Comparison of ENCODE assay signal across 23 cellular contexts in genomic region chr2:186645999-186646398, GRCh38. TPM values are rescaled to one million over a fixed set of nuclear protein-coding genes. Genes with fewer than 3 reads are reported as not detected.
A peak's percentile ranks its signal among the peaks of the same experiment; 100 is the strongest.
DNase-seq lines count a peak whose midpoint lies in the region; TF ChIP-seq lines count a peak whose summit lies in the region.
"Had no signal": no experiment of that assay in that cellular context is flagged by ENCODE, and none has a peak within 500 bp of the region (broad histone marks: within the 10 kb centered on the region; RNA-seq: fewer than 3 reads in every experiment).

No MANE protein-coding gene starts in this region.

- H3K4me1 ChIP-seq in adipocyte (ENCODE audit: control insufficient read depth, insufficient read depth, low read length) (no peaks in the 10 kb centered on the region), Caco-2 (no peaks in the 10 kb centered on the region), SK-N-SH (ENCODE audit: control insufficient read depth in 1 of 2, insufficient read depth in 2 of 2, low read depth in 1 of 2, low read length in 1 of 2) (peaks cover 0 to 2% of the 10 kb centered on the region in 2 experiments; a peak in 1 of 4 replicates)

- no peak for TF ChIP-seq CTCF in fibroblast of mammary gland (conservative IDR thresholded peaks at IDR 0.05; ENCODE audit: control insufficient read depth, insufficient read depth, low read depth, low read length)
- no peak for TF ChIP-seq CTCF in nephron progenitor cell (IDR thresholded peaks at IDR 0.05)
- TF ChIP-seq CTCF in Caco-2 (IDR thresholded peaks at IDR 0.05; ENCODE audit: insufficient read depth in 1 of 2, low read depth in 1 of 2, low read length in 1 of 2, severe bottlenecking in 1 of 2, unreplicated experiment in 1 of 2) = no peak
- TF ChIP-seq CTCF in SK-N-SH (IDR thresholded peaks at IDR 0.05) = no peak

- H3K4me1 Mint-ChIP-seq in nephron progenitor cell (peaks cover 4% of the 10 kb centered on the region), Caco-2 (ENCODE audit: low read depth, unreplicated experiment) (peaks cover 8% of the 10 kb centered on the region)

- H3K9ac ChIP-seq in adipocyte (ENCODE audit: low read length) = no peak overlapping the region
- H3K9ac ChIP-seq in SK-N-SH = no peak overlapping the region
- H3K9ac ChIP-seq: BLaER1 treated with 17β-estradiol and CSF1 and Interleukin-3, amounts not matched to agents 10 nM and 100 nM had no signal

- H3K4me3 ChIP-seq in adipocyte (ENCODE audit: low read length) (no peak overlapping the region), fibroblast of mammary gland (ENCODE audit: control insufficient read depth, low read depth, low read length) (no peak overlapping the region), Caco-2 (ENCODE audit: low read depth, low read length) (no peak overlapping the region), SK-N-SH (ENCODE audit: low read depth in 2 of 2, low read length in 1 of 2) (no peak overlapping the region)
- H3K4me3 ChIP-seq: BLaER1 treated with 17β-estradiol and CSF1 and Interleukin-3, amounts not matched to agents 10 nM and 100 nM; GM12878 had no signal

- no peaks in the 10 kb centered on the region for H3K27me3 Mint-ChIP-seq in nephron progenitor cell (ENCODE audit: low read depth, poor library complexity)
- H3K27me3 Mint-ChIP-seq in Caco-2 (ENCODE audit: insufficient read depth, unreplicated experiment) = no peaks in the 10 kb centered on the region

- no peak overlapping the region for H3K27ac ChIP-seq in SK-N-SH (ENCODE audit: low read depth in 2 of 2, low read length in 1 of 2)
- H3K27ac ChIP-seq: BLaER1 treated with 17β-estradiol and CSF1 and Interleukin-3, amounts not matched to agents 10 nM and 100 nM; RWPE1 had no signal

- H3K9me3 ChIP-seq in adipocyte (ENCODE audit: control insufficient read depth, low read length) (no peaks in the 10 kb centered on the region), Caco-2 (no peaks in the 10 kb centered on the region), SK-N-SH (no peaks in the 10 kb centered on the region)
- H3K9me3 ChIP-seq: BLaER1 treated with 17β-estradiol and CSF1 and Interleukin-3, amounts not matched to agents 10 nM and 100 nM had no signal

- H3K27me3 ChIP-seq in adipocyte (replicated peaks; ENCODE audit: control insufficient read depth, insufficient read depth, low read length) (no peaks in the 10 kb centered on the region), Caco-2 (replicated peaks; ENCODE audit: control insufficient read depth, insufficient read depth, low read length) (no peaks in the 10 kb centered on the region), SK-N-SH (ENCODE audit: insufficient read depth) (no peaks in the 10 kb centered on the region)
- H3K27me3 ChIP-seq: BLaER1 treated with 17β-estradiol and CSF1 and Interleukin-3, amounts not matched to agents 10 nM and 100 nM had no signal

- peak; percentile 8 for DNase-seq in AG20443 (ENCODE audit: low spot score)
- peak; percentile 59 for DNase-seq in adipocyte (ENCODE audit: low read depth)
- peak; percentile 26 for DNase-seq in fibroblast of mammary gland (ENCODE audit: low read depth)
- no peak for DNase-seq in nephron progenitor cell
- no peak for DNase-seq in Caco-2
- DNase-seq in NCI-H146 (lab: John Stamatoyannopoulos, UW) = no peak
- DNase-seq in NCI-H774 (lab: John Stamatoyannopoulos, UW) = no peak
- no peak for DNase-seq in SK-N-SH
- DNase-seq: CD8-positive, alpha-beta T cell; DND-41; GF-D8; GOT3; MM.1S; NCI-H1092; NCI-H1694; NCI-H2227 treated with DMSO at 0.1 percent for 48 hours; NCI-H510A treated with DMSO at 0.1 percent for 48 hours; NCI-H82; PC-3; SIG-M5 had no signal

- H3K9me3 Mint-ChIP-seq in nephron progenitor cell (no peaks in the 10 kb centered on the region), Caco-2 (ENCODE audit: unreplicated experiment) (no peaks in the 10 kb centered on the region)
- H3K9me3 Mint-ChIP-seq: CD8-positive, alpha-beta T cell had no signal

- peaks cover 14% of the 10 kb centered on the region for H3F3A ChIP-seq in SK-N-SH (replicated peaks; ENCODE audit: insufficient read depth)

- no peaks in the 10 kb centered on the region for H3K9me2 ChIP-seq in SK-N-SH

- H3K4me3 Mint-ChIP-seq in nephron progenitor cell (no peak overlapping the region), Caco-2 (ENCODE audit: unreplicated experiment) (no peak overlapping the region)
- H3K4me3 Mint-ChIP-seq: CD8-positive, alpha-beta T cell had no signal

- intact Hi-C loops in Caco-2 (cut with micrococcal nuclease; ENCODE audit: unreplicated experiment) = no loop called here

- TF ChIP-seq EP300 in SK-N-SH (IDR thresholded peaks at IDR 0.05; ENCODE audit: borderline replicate concordance in 1 of 2, low read depth in 1 of 2, low read length in 1 of 2) = no peak

- peak overlapping the region; percentile 56 for H3K27ac Mint-ChIP-seq in nephron progenitor cell
- no peak overlapping the region for H3K27ac Mint-ChIP-seq in Caco-2 (ENCODE audit: unreplicated experiment)
- H3K27ac Mint-ChIP-seq: CD8-positive, alpha-beta T cell had no signal

- POLR2A ChIA-PET in Caco-2 (lab: Charles Lee) (no interaction called here), SK-N-SH (lab: Yijun Ruan, JAX) (no interaction called here)

- H3K36me3 Mint-ChIP-seq in nephron progenitor cell (ENCODE audit: low read depth) (peaks cover 35% of the 10 kb centered on the region), Caco-2 (ENCODE audit: insufficient read depth, unreplicated experiment) (peaks cover 21% of the 10 kb centered on the region)

- CTCF ChIA-PET in Caco-2 (lab: Charles Lee) (no interaction called here), SK-N-SH (lab: Yijun Ruan, JAX) (interaction anchor here (6.6 kb wide), 1 partner anchor 142 kb away, joined by 128 read pairs; no protein-coding TSS in a partner anchor)

- no peaks in the 10 kb centered on the region for H3K79me2 ChIP-seq in SK-N-SH (ENCODE audit: insufficient read depth)

- WGBS in SK-N-SH (ENCODE audit: low lambda C conversion rate) = 91% methylated on average over 2 of the region's 2 CpGs

- peaks cover 82% of the 10 kb centered on the region for H3K36me3 ChIP-seq in adipocyte (ENCODE audit: control insufficient read depth, insufficient read depth, low read length, severe bottlenecking)
- H3K36me3 ChIP-seq in Caco-2 (ENCODE audit: control insufficient read depth, insufficient read depth, low read length) = no peaks in the 10 kb centered on the region
- peaks cover 38 to 59% of the 10 kb centered on the region in 2 experiments for H3K36me3 ChIP-seq in SK-N-SH (replicated peaks in 1 of 2; ENCODE audit: control insufficient read depth in 1 of 2, insufficient read depth in 2 of 2, low read length in 1 of 2)

- H4K20me1 ChIP-seq in SK-N-SH (ENCODE audit: insufficient read depth) = no peaks in the 10 kb centered on the region
- H4K20me1 ChIP-seq: BLaER1 treated with 17β-estradiol and CSF1 and Interleukin-3, amounts not matched to agents 10 nM and 100 nM had no signal

- no TSS peak for BruUV-seq in Caco-2 (replicated peaks; lab: Mats Ljungman, UMichigan)

- no peak overlapping the region for H2AFZ ChIP-seq in SK-N-SH (ENCODE audit: low read depth)

- no peak overlapping the region for H3K4me2 ChIP-seq in SK-N-SH
- H3K4me2 ChIP-seq: BLaER1 treated with 17β-estradiol and CSF1 and Interleukin-3, amounts not matched to agents 10 nM and 100 nM had no signal

- no peak for TF ChIP-seq RAD21 in SK-N-SH (IDR thresholded peaks at IDR 0.05; ENCODE audit: low read length)

TF ChIP-seq in SK-N-SH, 30 proteins besides CTCF, POLR2A, EP300 and RAD21:
- TF ChIP-seq SIN3A (IDR thresholded peaks at IDR 0.05; ENCODE audit: borderline replicate concordance, low read depth, low read length) (no peak), MXI1 (IDR thresholded peaks at IDR 0.05; ENCODE audit: low read depth, low read length) (no peak), FOXJ3 (CRISPR knock-in tag; IDR thresholded peaks at IDR 0.05) (no peak), GATA2 (CRISPR knock-in tag; IDR thresholded peaks at IDR 0.05) (no peak), PBX3 (IDR thresholded peaks at IDR 0.05) (no peak), FOXM1 (IDR thresholded peaks at IDR 0.05; ENCODE audit: low read depth) (no peak), NFIC (IDR thresholded peaks at IDR 0.05; ENCODE audit: borderline replicate concordance) (no peak), EZH2phosphoT487 (IDR thresholded peaks at IDR 0.05; ENCODE audit: borderline replicate concordance, low read depth) (no peak), JUND (IDR thresholded peaks at IDR 0.05) (no peak)

RNA-seq across cellular contexts. Expression of gene FAM171B, which starts 47.9 kb away (rescaled TPM):
- 19.4 and 23.5 TPM in 2 replicates for total RNA-seq in Caco-2 (2022)
- 1.6 and 2.5 TPM in 2 replicates for polyA plus RNA-seq in SK-N-SH (2012; rRNA removed)
- 2.7 and 3.1 TPM in 2 replicates for polyA plus RNA-seq in SK-N-SH (2012; cell fraction: cytosol; rRNA removed)
- polyA plus RNA-seq in SK-N-SH (2012; cell fraction: nucleus; rRNA removed) = 1.3 and 2.7 TPM in 2 replicates

RNA-seq across cellular contexts. Expression of gene ITGAV, which starts 56.1 kb away (rescaled TPM):
- 42.6 and 49.5 TPM in 2 replicates for total RNA-seq in Caco-2 (2022)
- 24.3 and 35.1 TPM in 2 replicates for polyA plus RNA-seq in SK-N-SH (2012; rRNA removed)
- polyA plus RNA-seq in SK-N-SH (2012; cell fraction: cytosol; rRNA removed) = 32.8 and 37.3 TPM in 2 replicates
- 25.5 and 54.6 TPM in 2 replicates for polyA plus RNA-seq in SK-N-SH (2012; cell fraction: nucleus; rRNA removed)

Comparison
In these comparisons a context has a peak if more than half of its experiments do, and no peak if none do; other contexts are left out.
1. DNase-seq: peak in AG20443 (single experiment), adipocyte (single experiment) and fibroblast of mammary gland (single experiment); none in nephron progenitor cell (single experiment), Caco-2 (0 of 2), NCI-H146 (single experiment), NCI-H774 (single experiment) and SK-N-SH (single experiment).